In genomic region chr15:81265944-81266775, GRCh38 we compare ENCODE assay signal across 8 cellular contexts. TPM values are rescaled to one million over a fixed set of nuclear protein-coding genes. Genes with fewer than 3 reads are reported as not detected.
DNase-seq lines count a peak whose midpoint lies in the region; ATAC-seq and TF ChIP-seq lines count a peak whose summit lies in the region.

No MANE protein-coding gene starts in this region.

- peak overlapping the region; percentile 58 for H3K4me3 Mint-ChIP-seq in activated T-helper 17 cell treated with anti-CD3 and anti-CD28 coated beads, Interleukin-2, amount 50 U/mL, for 72 hours

- no peak overlapping the region for H3K27ac ChIP-seq in RWPE1
- no peak overlapping the region for H3K27ac ChIP-seq in foreskin keratinocyte

- H3K9me3 Mint-ChIP-seq in activated T-helper 17 cell treated with anti-CD3 and anti-CD28 coated beads, Interleukin-2, amount 50 U/mL, for 72 hours: no peaks in the 10 kb centered on the region

- H3K27ac Mint-ChIP-seq in activated T-helper 17 cell treated with anti-CD3 and anti-CD28 coated beads, Interleukin-2, amount 50 U/mL, for 72 hours: no peak overlapping the region

- peaks cover 12% of the 10 kb centered on the region for H3K27me3 Mint-ChIP-seq in activated T-helper 17 cell treated with anti-CD3 and anti-CD28 coated beads, Interleukin-2, amount 50 U/mL, for 72 hours

- no peaks in the 10 kb centered on the region for H3K36me3 Mint-ChIP-seq in activated T-helper 17 cell treated with anti-CD3 and anti-CD28 coated beads, Interleukin-2, amount 50 U/mL, for 72 hours (ENCODE audit: low read depth)

- peak; percentile 96 for ATAC-seq in activated T-helper 17 cell treated with anti-CD3 and anti-CD28 coated beads, Interleukin-2, amount 50 U/mL, for 72 hours (replicated peaks)
- peak; percentile 90 for ATAC-seq in foreskin keratinocyte
- peak; percentile 91 for ATAC-seq in omental fat pad (ENCODE audit: low FRiP score)

- CTCF ChIA-PET in RWPE1 (lab: Yijun Ruan, JAX): interaction anchor here (0.5 to 4.4 kb wide), 63 partner anchors 8 to 1780 kb away, joined by 3 to 103 read pairs (median 4); partner anchors contain the start of genes CEMIP and TLNRD1

- no peaks in the 10 kb centered on the region for H3K4me1 ChIP-seq in foreskin keratinocyte

- no peaks in the 10 kb centered on the region for H3K27me3 ChIP-seq in foreskin keratinocyte

- TF ChIP-seq CTCF in RWPE1 (conservative IDR thresholded peaks at IDR 0.05; ENCODE audit: low read depth) (peak; percentile 93), foreskin keratinocyte (conservative IDR thresholded peaks at IDR 0.05) (peak; percentile 86), omental fat pad (IDR thresholded peaks at IDR 0.05) (peak in 2 of 3 donors; percentile 24 to 83)

- DNase-seq in GF-D8 (lab: John Stamatoyannopoulos, UW) (peak; percentile 42), HCEC 1CT (peak; percentile 70), M059J (ENCODE audit: low read depth) (peak; percentile 60), RWPE1 (ENCODE audit: low spot score) (peak; percentile 86), foreskin keratinocyte (peak; percentile 25 to 52), omental fat pad (ENCODE audit: low spot score) (peak; percentile 68), superior temporal gyrus (ENCODE audit: extremely low spot score) (peak; percentile 94)

- H3K4me1 Mint-ChIP-seq in activated T-helper 17 cell treated with anti-CD3 and anti-CD28 coated beads, Interleukin-2, amount 50 U/mL, for 72 hours: peaks cover 11% of the 10 kb centered on the region

- POLR2A ChIA-PET in RWPE1 (lab: Yijun Ruan, JAX; ENCODE audit: low non-redundant PET): no interaction called here

RNA-seq across cellular contexts. Expression of gene STARD5, which starts 57.8 kb away (rescaled TPM):
- total RNA-seq in M059J (2014; rRNA removed; shearing (Covaris generic)): 0.71 and 2.0 TPM in 2 replicates
- total RNA-seq in activated T-helper 17 cell treated with anti-CD3 and anti-CD28 coated beads, Interleukin-2, amount 50 U/mL, for 72 hours: 1 to 10 TPM; 5.9 to 8.8 TPM
- 20.6 and 20.8 TPM in 2 replicates for total RNA-seq in foreskin keratinocyte
- polyA plus RNA-seq in foreskin keratinocyte: 26.6 and 27.6 TPM in 2 replicates
- total RNA-seq in omental fat pad: 1 to 10 TPM; 2.7 to 8.0 (median 5.0) TPM

Comparison
In these comparisons a context has a peak if more than half of its experiments do, and no peak if none do; other contexts are left out.
1. DNase-seq: peak in every context shown above with its lines; median percentile 94 in superior temporal gyrus; 86 in RWPE1; 70 in HCEC 1CT; 68 in omental fat pad; 60 in M059J; 42 in GF-D8; 38 in foreskin keratinocyte.